8 cellular contexts compared by ENCODE assay signal in the genomic region with DNA sequence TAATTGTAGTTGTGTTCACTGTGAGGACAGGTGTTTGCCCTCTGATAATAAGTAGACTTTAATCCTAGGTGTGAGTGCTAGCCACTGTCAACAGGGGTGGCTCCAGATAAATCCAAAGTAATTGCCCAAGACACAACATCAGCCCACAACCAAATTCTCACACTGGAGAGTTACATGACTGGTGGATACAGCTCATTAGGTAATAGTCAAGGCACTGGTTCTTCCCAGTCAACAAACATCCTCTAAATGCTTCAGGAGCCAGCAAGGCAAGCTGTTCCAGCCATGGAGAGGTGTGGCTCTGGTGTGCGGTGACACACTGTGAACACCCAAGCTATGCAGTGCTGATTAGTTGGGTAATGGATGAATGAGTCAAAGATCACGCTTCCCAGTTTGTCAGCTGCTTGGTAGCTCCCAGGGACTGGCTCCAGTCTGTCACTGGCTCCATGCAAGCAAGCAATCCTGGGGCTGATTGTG.
DNase-seq lines count a peak whose midpoint lies in the region; ATAC-seq and TF ChIP-seq lines count a peak whose summit lies in the region.
"Had no signal": no experiment of that assay in that cellular context is flagged by ENCODE, and none has a peak within 500 bp of the region (broad histone marks: within the 10 kb centered on the region; RNA-seq: fewer than 3 reads in every experiment).

No MANE protein-coding gene starts in this region.

- peak overlapping the region; percentile 63 for H3K4me3 Mint-ChIP-seq in HFFc6
- H3K4me3 Mint-ChIP-seq in stimulated activated memory B cell treated with anti-CD40 and anti-IgM and Interleukin-4, amounts not matched to agents 10 μg/mL and 1 μg/mL and 100 μg/mL, for 72 hours = no peak overlapping the region
- H3K4me3 Mint-ChIP-seq in activated T-cell treated with anti-CD3 and anti-CD28 coated beads, Interleukin-2, amount 50 U/mL, for 24 hours = no peak overlapping the region
- H3K4me3 Mint-ChIP-seq: activated naive CD4-positive, alpha-beta T cell treated with anti-CD3 and anti-CD28 coated beads, Interleukin-2, amount 50 U/mL, for 24 hours had no signal

- no peaks in the 10 kb centered on the region for H3K9me3 Mint-ChIP-seq in HFFc6
- H3K9me3 Mint-ChIP-seq in stimulated activated memory B cell treated with anti-CD40 and anti-IgM and Interleukin-4, amounts not matched to agents 10 μg/mL and 1 μg/mL and 100 μg/mL, for 72 hours = no peaks in the 10 kb centered on the region
- H3K9me3 Mint-ChIP-seq in activated T-cell treated with anti-CD3 and anti-CD28 coated beads, Interleukin-2, amount 50 U/mL, for 24 hours = no peaks in the 10 kb centered on the region
- H3K9me3 Mint-ChIP-seq: activated naive CD4-positive, alpha-beta T cell treated with anti-CD3 and anti-CD28 coated beads, Interleukin-2, amount 50 U/mL, for 24 hours had no signal

- no peaks in the 10 kb centered on the region for H3K36me3 ChIP-seq in heart right ventricle

- H3K9me3 ChIP-seq in heart right ventricle = no peaks in the 10 kb centered on the region

- DNase-seq in HFFc6 (peak; percentile 93), RWPE1 (ENCODE audit: low spot score) (peak; percentile 94), heart right ventricle (peak in 1 of 2 donors; percentile 13), NCI-H187 treated with DMSO at 0.1 percent for 48 hours (lab: John Stamatoyannopoulos, UW) (no peak)
- DNase-seq in activated T-cell treated with anti-CD3 and anti-CD28 coated beads, Interleukin-2, amount 50 U/mL, for 24 hours = no peak

- ATAC-seq in heart right ventricle (peak in 7 of 8 donors; percentile 34 to 94 (median 71)), HG02840 (IDR thresholded peaks at IDR 0.05; ENCODE audit: low FRiP score, unreplicated experiment) (no peak)
- ATAC-seq in stimulated activated memory B cell treated with anti-CD40 and anti-IgM and Interleukin-4, amounts not matched to agents 10 μg/mL and 1 μg/mL and 100 μg/mL, for 72 hours = no peak

- H3K27me3 Mint-ChIP-seq in HFFc6 (ENCODE audit: insufficient read depth) = no peaks in the 10 kb centered on the region; the same call in none of the 2 replicates
- no peaks in the 10 kb centered on the region for H3K27me3 Mint-ChIP-seq in stimulated activated memory B cell treated with anti-CD40 and anti-IgM and Interleukin-4, amounts not matched to agents 10 μg/mL and 1 μg/mL and 100 μg/mL, for 72 hours
- H3K27me3 Mint-ChIP-seq in activated T-cell treated with anti-CD3 and anti-CD28 coated beads, Interleukin-2, amount 50 U/mL, for 24 hours = no peaks in the 10 kb centered on the region
- H3K27me3 Mint-ChIP-seq: activated naive CD4-positive, alpha-beta T cell treated with anti-CD3 and anti-CD28 coated beads, Interleukin-2, amount 50 U/mL, for 24 hours had no signal

- POLR2A ChIA-PET in RWPE1 (lab: Yijun Ruan, JAX; ENCODE audit: low non-redundant PET) = interaction anchor here (0.6 kb wide), 1 partner anchor 74 kb away, joined by 3 read pairs; no protein-coding TSS in a partner anchor

- H3K4me1 ChIP-seq in heart right ventricle = peaks cover 4 to 37% (median 13%) of the 10 kb centered on the region in 9 donors

- H3K4me3 ChIP-seq in heart right ventricle = no peak overlapping the region

- H3K4me1 Mint-ChIP-seq in HFFc6 (ENCODE audit: low read depth) = peaks cover 62% of the 10 kb centered on the region
- peaks cover 42% of the 10 kb centered on the region for H3K4me1 Mint-ChIP-seq in stimulated activated memory B cell treated with anti-CD40 and anti-IgM and Interleukin-4, amounts not matched to agents 10 μg/mL and 1 μg/mL and 100 μg/mL, for 72 hours
- H3K4me1 Mint-ChIP-seq in activated T-cell treated with anti-CD3 and anti-CD28 coated beads, Interleukin-2, amount 50 U/mL, for 24 hours (ENCODE audit: low read depth) = peaks cover 25% of the 10 kb centered on the region

- CTCF ChIA-PET in RWPE1 (lab: Yijun Ruan, JAX) = interaction anchor here (0.5 to 0.7 kb wide), 3 partner anchors 62 to 336 kb away, joined by 3 read pairs; no protein-coding TSS in a partner anchor

- TF ChIP-seq CTCF in HFFc6 (IDR thresholded peaks at IDR 0.05) (no peak), RWPE1 (conservative IDR thresholded peaks at IDR 0.05; ENCODE audit: low read depth) (no peak), heart right ventricle (IDR thresholded peaks at IDR 0.05) (no peak)

- H3K27ac Mint-ChIP-seq in HFFc6 = peak overlapping the region; percentile 92
- peak overlapping the region; percentile 84 for H3K27ac Mint-ChIP-seq in stimulated activated memory B cell treated with anti-CD40 and anti-IgM and Interleukin-4, amounts not matched to agents 10 μg/mL and 1 μg/mL and 100 μg/mL, for 72 hours
- H3K27ac Mint-ChIP-seq in activated T-cell treated with anti-CD3 and anti-CD28 coated beads, Interleukin-2, amount 50 U/mL, for 24 hours = no peak overlapping the region
- H3K27ac Mint-ChIP-seq: activated naive CD4-positive, alpha-beta T cell treated with anti-CD3 and anti-CD28 coated beads, Interleukin-2, amount 50 U/mL, for 24 hours had no signal

- WGBS in heart right ventricle, 2 donors = 54 to 67% methylated on average over 2 of the region's 2 CpGs

- H3K27me3 ChIP-seq in heart right ventricle = no peaks in the 10 kb centered on the region

- H3K36me3 Mint-ChIP-seq in HFFc6 (ENCODE audit: low read depth) = peaks cover 5% of the 10 kb centered on the region; the same call in 1 of the 2 replicates
- H3K36me3 Mint-ChIP-seq in stimulated activated memory B cell treated with anti-CD40 and anti-IgM and Interleukin-4, amounts not matched to agents 10 μg/mL and 1 μg/mL and 100 μg/mL, for 72 hours = no peaks in the 10 kb centered on the region
- H3K36me3 Mint-ChIP-seq in activated T-cell treated with anti-CD3 and anti-CD28 coated beads, Interleukin-2, amount 50 U/mL, for 24 hours (ENCODE audit: low read depth) = no peaks in the 10 kb centered on the region
- H3K36me3 Mint-ChIP-seq: activated naive CD4-positive, alpha-beta T cell treated with anti-CD3 and anti-CD28 coated beads, Interleukin-2, amount 50 U/mL, for 24 hours had no signal

- intact Hi-C loops in heart right ventricle (cut with DNase I) = no loop called here

- H3K27ac ChIP-seq in RWPE1 (peak overlapping the region; percentile 71), heart right ventricle (peak overlapping the region in 1 of 10 donors; percentile 76)

Comparison
In these comparisons a context has a peak if more than half of its experiments do, and no peak if none do; other contexts are left out.
1. DNase-seq: peak in HFFc6 (single experiment) and RWPE1 (single experiment); none in activated T-cell treated with anti-CD3 and anti-CD28 coated beads, Interleukin-2, amount 50 U/mL, for 24 hours (single experiment) and NCI-H187 treated with DMSO at 0.1 percent for 48 hours (single experiment).
2. ATAC-seq: peak in heart right ventricle (7 of 8); none in stimulated activated memory B cell treated with anti-CD40 and anti-IgM and Interleukin-4, amounts not matched to agents 10 μg/mL and 1 μg/mL and 100 μg/mL, for 72 hours (single experiment) and HG02840 (single experiment).